Comparison of ENCODE assay signal across 7 cellular contexts in the genomic region with DNA sequence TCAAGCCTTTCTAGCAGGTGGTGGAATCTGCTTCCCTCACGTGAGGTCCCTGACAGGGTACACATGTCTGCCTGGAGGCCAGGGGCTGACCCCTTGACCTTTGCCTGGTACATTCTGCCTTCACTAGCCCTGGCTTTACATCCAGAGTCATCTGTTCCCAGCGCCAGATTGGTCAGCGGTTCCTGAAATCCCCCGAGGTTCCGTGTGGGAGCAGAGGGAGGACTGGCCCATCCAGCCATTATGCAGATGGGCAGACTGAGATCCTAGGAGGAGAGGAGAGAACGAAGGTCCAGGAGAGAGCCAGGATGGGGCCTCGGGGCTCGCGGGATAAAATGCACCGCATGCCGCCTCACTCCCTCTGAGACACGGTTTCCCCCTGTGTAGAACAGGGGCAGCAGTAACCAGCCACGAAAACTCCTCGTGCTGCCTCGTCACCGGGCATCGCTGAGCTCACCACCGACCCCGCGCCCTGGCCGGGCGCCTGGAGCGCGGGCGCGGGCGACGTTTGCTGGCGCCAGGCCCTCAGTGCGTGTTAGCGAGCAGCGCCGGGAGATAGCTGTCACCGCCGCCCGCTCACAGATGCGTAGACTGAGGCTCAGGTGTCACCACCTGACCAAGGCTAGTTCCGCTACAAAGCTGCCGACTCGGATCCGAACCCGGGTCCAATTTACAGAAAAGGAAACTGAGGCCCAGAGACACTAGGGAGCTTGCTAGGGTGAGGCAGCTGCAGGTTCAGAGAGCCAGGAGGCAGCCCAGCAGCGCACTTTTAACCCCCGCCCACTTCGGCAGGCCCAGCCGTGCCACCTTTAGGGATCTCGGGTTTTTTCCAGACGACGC. TPM values are rescaled to one million over a fixed set of nuclear protein-coding genes. Genes with fewer than 3 reads are reported as not detected.
DNase-seq lines count a peak whose midpoint lies in the region; ATAC-seq and TF ChIP-seq lines count a peak whose summit lies in the region.

No MANE protein-coding gene starts in this region.

- no TSS peak for BruUV-seq in PC-9 (replicated peaks; lab: Mats Ljungman, UMichigan)

- POLR2A ChIA-PET in PC-9 (lab: Charles Lee; ENCODE audit: unreplicated experiment), result interaction anchor here (0.6 kb wide), 1 partner anchor 672 kb away, joined by 5 read pairs; no protein-coding TSS in a partner anchor

- peaks cover 10% of the 10 kb centered on the region for H4K20me1 ChIP-seq in PC-9 (ENCODE audit: insufficient read depth)

- peak; percentile 1 for ATAC-seq in GM18499 (IDR thresholded peaks at IDR 0.05; ENCODE audit: insufficient read depth, unreplicated experiment)
- no peak for ATAC-seq in natural killer cell treated with Interleukin-12 subunit alpha and Interleukin-12 subunit beta and Interleukin-15 and Interleukin-18, amount 100 ng/mL, for 72 hours

- CTCF ChIA-PET in PC-9 (lab: Charles Lee), result no interaction called here

- H3K4me1 Mint-ChIP-seq in endothelial cell (ENCODE audit: unreplicated experiment), result peaks cover 41% of the 10 kb centered on the region
- peaks cover 48 to 51% of the 10 kb centered on the region in 2 donors for H3K4me1 Mint-ChIP-seq in natural killer cell treated with Interleukin-12 subunit alpha and Interleukin-12 subunit beta and Interleukin-15 and Interleukin-18, amount 100 ng/mL, for 72 hours (ENCODE audit: low read depth in 2 of 2)

- peaks cover 41% of the 10 kb centered on the region for H3K4me1 ChIP-seq in PC-9 (replicated peaks; ENCODE audit: insufficient read depth)

- H3K9me3 ChIP-seq in PC-9 (ENCODE audit: insufficient read depth, low read depth), result no peaks in the 10 kb centered on the region

- H3F3A ChIP-seq in PC-9 (ENCODE audit: insufficient read depth, low read depth), result peaks cover 42% of the 10 kb centered on the region

- peaks cover 16% of the 10 kb centered on the region for H3K27me3 Mint-ChIP-seq in endothelial cell (ENCODE audit: unreplicated experiment)
- H3K27me3 Mint-ChIP-seq in natural killer cell treated with Interleukin-12 subunit alpha and Interleukin-12 subunit beta and Interleukin-15 and Interleukin-18, amount 100 ng/mL, for 72 hours, result no peaks in the 10 kb centered on the region

- TF ChIP-seq CTCF in HFF-Myc (IDR thresholded peaks at IDR 0.05; ENCODE audit: low read depth, low read length, missing control alignments) (no peak), PC-9 (conservative IDR thresholded peaks at IDR 0.05) (no peak), endothelial cell (IDR thresholded peaks at IDR 0.05; ENCODE audit: unreplicated experiment) (no peak)

- no peaks in the 10 kb centered on the region for H3K9me3 Mint-ChIP-seq in endothelial cell (ENCODE audit: unreplicated experiment)
- H3K9me3 Mint-ChIP-seq in natural killer cell treated with Interleukin-12 subunit alpha and Interleukin-12 subunit beta and Interleukin-15 and Interleukin-18, amount 100 ng/mL, for 72 hours, result no peaks in the 10 kb centered on the region

- H3K27me3 ChIP-seq in PC-9 (ENCODE audit: insufficient read depth, low read depth), result no peaks in the 10 kb centered on the region

- H3K27ac Mint-ChIP-seq in endothelial cell (ENCODE audit: unreplicated experiment), result no peak overlapping the region
- peak overlapping the region in 1 of 2 donors; percentile 99 for H3K27ac Mint-ChIP-seq in natural killer cell treated with Interleukin-12 subunit alpha and Interleukin-12 subunit beta and Interleukin-15 and Interleukin-18, amount 100 ng/mL, for 72 hours

- no peak overlapping the region for H2AFZ ChIP-seq in PC-9

- H3K36me3 Mint-ChIP-seq in endothelial cell (ENCODE audit: low read depth, unreplicated experiment), result peaks cover 6% of the 10 kb centered on the region
- H3K36me3 Mint-ChIP-seq in natural killer cell treated with Interleukin-12 subunit alpha and Interleukin-12 subunit beta and Interleukin-15 and Interleukin-18, amount 100 ng/mL, for 72 hours, result peaks cover 7% of the 10 kb centered on the region

- H3K27ac ChIP-seq in PC-9, result no peak overlapping the region

- peak overlapping the region; percentile 82 for H3K4me2 ChIP-seq in PC-9

- intact Hi-C loops in PC-9 (cut with micrococcal nuclease; ENCODE audit: unreplicated experiment), result no loop called here

- H3K4me3 Mint-ChIP-seq in endothelial cell (ENCODE audit: unreplicated experiment), result peak overlapping the region; percentile 86
- peak overlapping the region; percentile 98 for H3K4me3 Mint-ChIP-seq in natural killer cell treated with Interleukin-12 subunit alpha and Interleukin-12 subunit beta and Interleukin-15 and Interleukin-18, amount 100 ng/mL, for 72 hours

- peaks cover 32% of the 10 kb centered on the region for H3K79me2 ChIP-seq in PC-9 (ENCODE audit: low read depth)

- H3K4me3 ChIP-seq in HFF-Myc (replicated peaks; ENCODE audit: low read depth, low read length) (peak overlapping the region; percentile 93), PC-9 (peak overlapping the region; percentile 76; the same call in 1 of the 2 replicates)

- H3K9me2 ChIP-seq in PC-9 (ENCODE audit: insufficient read depth), result no peaks in the 10 kb centered on the region

- no peaks in the 10 kb centered on the region for H3K36me3 ChIP-seq in PC-9 (ENCODE audit: low read depth)

- DNase-seq in HFF-Myc (ENCODE audit: extremely low read depth, low read depth), result no peak
- peak in 1 of 2 experiments; percentile 25 for DNase-seq in PC-9
- no peak for DNase-seq in endothelial cell (ENCODE audit: low spot score)
- no peak for DNase-seq in natural killer cell treated with Interleukin-12 subunit alpha and Interleukin-12 subunit beta and Interleukin-15 and Interleukin-18, amount 100 ng/mL, for 72 hours (ENCODE audit: low spot score)
- DNase-seq in superior temporal gyrus (ENCODE audit: extremely low spot score), result no peak
- DNase-seq in activated CD4-positive, alpha-beta T cell treated with anti-CD3 and anti-CD28 coated beads, Interleukin-2, amount 50 U/mL, for 48 hours, result no peak

RNA-seq across cellular contexts. Expression of gene MAP2K3, which starts 0.8 kb away (rescaled TPM):
- total RNA-seq in PC-9 (2021) (89.2 and 98.1 TPM in 2 replicates), endothelial cell (ENCODE audit: unreplicated experiment) (65.8 TPM)
- total RNA-seq in natural killer cell treated with Interleukin-12 subunit alpha and Interleukin-12 subunit beta and Interleukin-15 and Interleukin-18, amount 100 ng/mL, for 72 hours, result 10 to 100 TPM; 92.9 to 98.3 TPM

RNA-seq across cellular contexts. Expression of gene NATD1, which starts 30.5 kb away (rescaled TPM):
- total RNA-seq in PC-9 (2021) (5.3 and 5.4 TPM in 2 replicates), endothelial cell (ENCODE audit: unreplicated experiment) (30.3 TPM)
- 1 to 10 TPM; 1.9 to 3.0 TPM for total RNA-seq in natural killer cell treated with Interleukin-12 subunit alpha and Interleukin-12 subunit beta and Interleukin-15 and Interleukin-18, amount 100 ng/mL, for 72 hours
